Comparison of ENCODE assay signal across 29 cellular contexts in the genomic region with DNA sequence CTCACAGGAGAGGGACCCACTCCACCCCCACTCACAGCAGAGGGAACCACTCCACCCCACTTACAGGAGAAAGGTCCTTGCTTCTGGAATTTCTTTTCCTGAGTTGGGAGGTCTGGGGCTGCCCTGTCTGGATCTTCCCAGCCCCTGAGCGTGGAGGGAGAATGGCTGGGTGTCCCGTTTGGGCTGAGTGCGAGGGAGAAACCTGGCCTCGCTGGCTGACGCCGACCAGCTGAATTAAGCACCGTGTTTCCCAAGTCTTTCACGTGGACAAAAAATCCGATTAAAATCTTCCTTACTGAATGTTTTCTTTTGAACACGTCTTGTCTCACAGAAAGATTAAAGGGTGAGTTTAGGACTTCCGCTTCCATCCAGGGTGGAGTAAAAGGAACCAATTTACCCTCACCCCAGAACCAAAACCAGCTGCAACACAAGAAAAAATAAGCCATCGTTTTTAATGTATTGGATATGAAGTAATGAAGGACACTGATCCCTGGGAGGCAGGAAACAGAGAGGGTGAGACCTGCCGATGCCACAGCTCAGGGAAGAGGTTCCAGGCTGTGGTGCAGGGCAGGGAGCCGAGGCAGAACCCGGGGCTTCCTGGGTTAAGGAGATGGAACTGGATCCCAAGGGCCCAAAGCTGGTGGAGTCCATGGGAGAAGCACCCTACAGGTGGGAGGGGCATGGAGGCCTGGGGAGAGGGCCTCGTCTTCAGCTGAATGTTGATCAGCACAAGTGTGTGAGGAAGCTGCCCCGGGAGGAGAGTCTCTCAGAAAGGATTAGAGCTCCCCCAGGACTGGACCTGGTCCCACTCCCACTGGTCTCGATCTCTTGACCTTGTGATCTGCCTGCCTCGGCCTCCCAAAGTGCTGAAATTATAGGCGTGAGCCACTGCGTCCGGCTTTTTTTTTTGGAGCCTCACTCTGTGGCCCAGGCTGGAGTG.
"Had no signal": no experiment of that assay in that cellular context is flagged by ENCODE, and none has a peak within 500 bp of the region (broad histone marks: within the 10 kb centered on the region; RNA-seq: fewer than 3 reads in every experiment).

No MANE protein-coding gene starts in this region.

- FAIRE-seq: frontal cortex, urothelium cell line had no signal

- H3K4me1 ChIP-seq: left lung, psoas muscle, right atrium auricular region had no signal

- H3K4me1 Mint-ChIP-seq: activated naive CD8-positive, alpha-beta T cell treated with anti-CD3 and anti-CD28 coated beads, Interleukin-2, amount 50 U/mL, for 24 hours; activated T-helper 17 cell treated with anti-CD3 and anti-CD28 coated beads, Interleukin-2, amount 50 U/mL, for 72 hours; stimulated activated naive CD8-positive, alpha-beta T cell treated with anti-CD3 and anti-CD28 coated beads, Interleukin-15, amount 100 ng/mL, for 72 hours had no signal

- H3K36me3 Mint-ChIP-seq: natural killer cell; stimulated activated effector memory CD8-positive, alpha-beta T cell treated with anti-CD3 and anti-CD28 coated beads, Interleukin-12 subunit alpha, Interleukin-12 subunit beta, amount 100 ng/mL, for 72 hours had no signal

- H3K9me3 ChIP-seq: body of pancreas, esophagus muscularis mucosa, left lung, ovary, psoas muscle, right atrium auricular region, suprapubic skin, tibial nerve had no signal

- H3K4me3 Mint-ChIP-seq: activated CD4-positive, alpha-beta T cell treated with anti-CD3 and anti-CD28 coated beads for 36 hours; activated naive CD8-positive, alpha-beta T cell treated with anti-CD3 and anti-CD28 coated beads, Interleukin-2, amount 50 U/mL, for 24 hours; activated T-helper 17 cell treated with anti-CD3 and anti-CD28 coated beads, Interleukin-2, amount 50 U/mL, for 72 hours; immature natural killer cell; natural killer cell; stimulated activated effector memory CD8-positive, alpha-beta T cell treated with anti-CD3 and anti-CD28 coated beads, Interleukin-12 subunit alpha, Interleukin-12 subunit beta, amount 100 ng/mL, for 72 hours; stimulated activated naive CD8-positive, alpha-beta T cell treated with anti-CD3 and anti-CD28 coated beads, Interleukin-15, amount 100 ng/mL, for 72 hours; T-cell; T-helper 2 cell treated with Interferon-gamma antibody and Interleukin-4, amounts not matched to agents 5 μg/mL and 100 μg/mL, for 36 hours had no signal

- H3K27ac ChIP-seq: cardiac muscle cell, esophagus muscularis mucosa, hepatocyte, left lung, ovary, psoas muscle, right atrium auricular region, suprapubic skin, tibial nerve had no signal

- H3K27me3 ChIP-seq: body of pancreas, cardiac muscle cell, hepatocyte, left lung, ovary, right atrium auricular region, suprapubic skin, tibial nerve had no signal

- H3K4me2 ChIP-seq: hepatocyte had no signal

- H3K27ac Mint-ChIP-seq: activated CD4-positive, alpha-beta T cell treated with anti-CD3 and anti-CD28 coated beads for 36 hours; activated naive CD8-positive, alpha-beta T cell treated with anti-CD3 and anti-CD28 coated beads, Interleukin-2, amount 50 U/mL, for 24 hours; activated T-helper 17 cell treated with anti-CD3 and anti-CD28 coated beads, Interleukin-2, amount 50 U/mL, for 72 hours; immature natural killer cell; natural killer cell; stimulated activated effector memory CD8-positive, alpha-beta T cell treated with anti-CD3 and anti-CD28 coated beads, Interleukin-12 subunit alpha, Interleukin-12 subunit beta, amount 100 ng/mL, for 72 hours; stimulated activated naive CD8-positive, alpha-beta T cell treated with anti-CD3 and anti-CD28 coated beads, Interleukin-15, amount 100 ng/mL, for 72 hours; T-cell; T-helper 2 cell treated with Interferon-gamma antibody and Interleukin-4, amounts not matched to agents 5 μg/mL and 100 μg/mL, for 36 hours had no signal

- H3K36me3 ChIP-seq: cardiac muscle cell, esophagus muscularis mucosa, left lung, ovary, right atrium auricular region, suprapubic skin, tibial nerve had no signal

- ATAC-seq: activated CD4-positive, alpha-beta T cell treated with anti-CD3 and anti-CD28 coated beads for 36 hours; activated naive CD8-positive, alpha-beta T cell treated with anti-CD3 and anti-CD28 coated beads, Interleukin-2, amount 50 U/mL, for 24 hours; activated T-helper 17 cell treated with anti-CD3 and anti-CD28 coated beads, Interleukin-2, amount 50 U/mL, for 72 hours; body of pancreas; left lung; natural killer cell; psoas muscle; stimulated activated effector memory CD8-positive, alpha-beta T cell treated with anti-CD3 and anti-CD28 coated beads, Interleukin-12 subunit alpha, Interleukin-12 subunit beta, amount 100 ng/mL, for 72 hours; stimulated activated naive CD8-positive, alpha-beta T cell treated with anti-CD3 and anti-CD28 coated beads, Interleukin-15, amount 100 ng/mL, for 72 hours; T-cell had no signal

- H3K27me3 Mint-ChIP-seq: activated CD4-positive, alpha-beta T cell treated with anti-CD3 and anti-CD28 coated beads for 36 hours; activated naive CD8-positive, alpha-beta T cell treated with anti-CD3 and anti-CD28 coated beads, Interleukin-2, amount 50 U/mL, for 24 hours; activated T-helper 17 cell treated with anti-CD3 and anti-CD28 coated beads, Interleukin-2, amount 50 U/mL, for 72 hours; stimulated activated naive CD8-positive, alpha-beta T cell treated with anti-CD3 and anti-CD28 coated beads, Interleukin-15, amount 100 ng/mL, for 72 hours; T-cell had no signal

- H3K9me3 Mint-ChIP-seq: activated naive CD8-positive, alpha-beta T cell treated with anti-CD3 and anti-CD28 coated beads, Interleukin-2, amount 50 U/mL, for 24 hours; activated T-helper 17 cell treated with anti-CD3 and anti-CD28 coated beads, Interleukin-2, amount 50 U/mL, for 72 hours; immature natural killer cell; natural killer cell; stimulated activated effector memory CD8-positive, alpha-beta T cell treated with anti-CD3 and anti-CD28 coated beads, Interleukin-12 subunit alpha, Interleukin-12 subunit beta, amount 100 ng/mL, for 72 hours; stimulated activated naive CD8-positive, alpha-beta T cell treated with anti-CD3 and anti-CD28 coated beads, Interleukin-15, amount 100 ng/mL, for 72 hours; T-cell; T-helper 2 cell treated with Interferon-gamma antibody and Interleukin-4, amounts not matched to agents 5 μg/mL and 100 μg/mL, for 36 hours had no signal

- H2AFZ ChIP-seq: hepatocyte had no signal

- H3K79me2 ChIP-seq: hepatocyte had no signal

- H3K4me3 ChIP-seq: body of pancreas, cardiac muscle cell, esophagus muscularis mucosa, hepatocyte, left lung, lung, ovary, psoas muscle, right atrium auricular region, suprapubic skin, tibial nerve had no signal

- DNase-seq: activated CD4-positive, alpha-beta T cell treated with anti-CD3 and anti-CD28 coated beads for 36 hours; activated CD4-positive, alpha-beta T cell treated with anti-CD3 and anti-CD28 coated beads, Interleukin-2, amount 50 U/mL, for 4 hours; activated naive CD4-positive, alpha-beta T cell; activated naive CD8-positive, alpha-beta T cell treated with anti-CD3 and anti-CD28 coated beads, Interleukin-2, amount 50 U/mL, for 24 hours; dermis blood vessel endothelial cell; effector CD8-positive, alpha-beta T cell; glutamatergic neuron; immature natural killer cell; left lung; midbrain; natural killer cell; ovary; psoas muscle; stimulated activated CD4-positive, alpha-beta T cell treated with anti-CD3 and anti-CD28 coated beads, Interleukin-12 subunit alpha, Interleukin-12 subunit beta, amount 100 ng/mL, for 4 hours; stimulated activated naive CD8-positive, alpha-beta T cell treated with anti-CD3 and anti-CD28 coated beads, Interleukin-15, amount 100 ng/mL, for 72 hours; T-cell had no signal
